ENCODE assay signal across 1 cellular context in genomic region chr6:79078057-79078969, GRCh38.
TF ChIP-seq lines count a peak whose summit lies in the region.

Gene PHIP, minus strand, starts transcription at chr6:79078254. Its CDS starts 186 bp downstream, at chr6:79078068.

TF ChIP-seq in HepG2, 621 proteins besides CTCF, POLR2A, EP300 and RAD21 (continued from another document and continues in another):
- no peak for TF ChIP-seq SOX13 (IDR thresholded peaks at IDR 0.05)
- TF ChIP-seq SOX13 (CRISPR knock-in tag; conservative IDR thresholded peaks at IDR 0.05 in 1 of 2, IDR thresholded peaks at IDR 0.05 in 1 of 2): 0 out of 4 replicates have a peak, but pooled peaks of 1 of the 2 experiments have one; percentile 4
- no peak for TF ChIP-seq NR2F6 (IDR thresholded peaks at IDR 0.05)
- 0 out of 2 replicates have a peak, but pooled peaks have one; percentile 2 for TF ChIP-seq NR2F6 (CRISPR knock-in tag; IDR thresholded peaks at IDR 0.05)
- TF ChIP-seq ZNF75D (CRISPR knock-in tag; IDR thresholded peaks at IDR 0.05; ENCODE audit: borderline replicate concordance): no peak
- no peak for TF ChIP-seq ZNF7 (CRISPR knock-in tag; IDR thresholded peaks at IDR 0.05)
- TF ChIP-seq ZNF710 (CRISPR knock-in tag; IDR thresholded peaks at IDR 0.05; ENCODE audit: borderline replicate concordance): peak; percentile 24; the same call in 1 of the 2 replicates
- TF ChIP-seq PAXIP1 (CRISPR knock-in tag; conservative IDR thresholded peaks at IDR 0.05): peak; percentile 49; the same call in 1 of the 2 replicates
- TF ChIP-seq FOXA3 (CRISPR knock-in tag; IDR thresholded peaks at IDR 0.05): peak; percentile 20; the same call in 1 of the 2 replicates
- TF ChIP-seq RCOR2 (CRISPR knock-in tag; IDR thresholded peaks at IDR 0.05): 0 out of 2 replicates have a peak, but pooled peaks have one; percentile 52
- no peak for TF ChIP-seq JUN (CRISPR knock-in tag; IDR thresholded peaks at IDR 0.05)
- TF ChIP-seq KLF11 (CRISPR knock-in tag; IDR thresholded peaks at IDR 0.05): no peak
- TF ChIP-seq TFDP2 (CRISPR knock-in tag; IDR thresholded peaks at IDR 0.05): no peak
- peak; percentile 26 for TF ChIP-seq ZNF331 (CRISPR knock-in tag; IDR thresholded peaks at IDR 0.05)
- TF ChIP-seq ZNF407 (CRISPR knock-in tag; IDR thresholded peaks at IDR 0.05; ENCODE audit: not compliant biosample characterization): peak; percentile 90
- 0 out of 2 replicates have a peak, but pooled peaks have one; percentile 46 for TF ChIP-seq SNAPC5 (CRISPR knock-in tag; IDR thresholded peaks at IDR 0.05; ENCODE audit: borderline replicate concordance)
- TF ChIP-seq RAD51 (IDR thresholded peaks at IDR 0.05; ENCODE audit: borderline replicate concordance): no peak
- no peak for TF ChIP-seq ZNF253 (CRISPR knock-in tag; IDR thresholded peaks at IDR 0.05; ENCODE audit: borderline replicate concordance)
- no peak for TF ChIP-seq SRSF9 (IDR thresholded peaks at IDR 0.05; ENCODE audit: borderline replicate concordance, insufficient read depth, low read depth, low read length, poor library complexity, severe bottlenecking)
- TF ChIP-seq THAP7 (CRISPR knock-in tag; IDR thresholded peaks at IDR 0.05): no peak
- peak; percentile 35; the same call in 1 of the 2 replicates for TF ChIP-seq KDM3A (CRISPR knock-in tag; IDR thresholded peaks at IDR 0.05; ENCODE audit: low read depth)
- TF ChIP-seq ZNF264 (CRISPR knock-in tag; IDR thresholded peaks at IDR 0.05): no peak
- TF ChIP-seq MLLT10 (CRISPR knock-in tag; IDR thresholded peaks at IDR 0.05): no peak
- 0 out of 2 replicates have a peak, but pooled peaks have one; percentile 5 for TF ChIP-seq ARID3A (IDR thresholded peaks at IDR 0.05; ENCODE audit: low read depth, low read length)
- 0 out of 2 replicates have a peak, but pooled peaks have one; percentile 13 for TF ChIP-seq SALL2 (CRISPR knock-in tag; IDR thresholded peaks at IDR 0.05)
- TF ChIP-seq ZHX2 (IDR thresholded peaks at IDR 0.05; ENCODE audit: low read depth): peak; percentile 60; the same call in 1 of the 2 replicates
- TF ChIP-seq ZHX2 (CRISPR knock-in tag; IDR thresholded peaks at IDR 0.05; ENCODE audit: borderline replicate concordance): no peak
- peak; percentile 65 for TF ChIP-seq BORCS8-MEF2B (CRISPR knock-in tag; IDR thresholded peaks at IDR 0.05)
